In the genomic region with DNA sequence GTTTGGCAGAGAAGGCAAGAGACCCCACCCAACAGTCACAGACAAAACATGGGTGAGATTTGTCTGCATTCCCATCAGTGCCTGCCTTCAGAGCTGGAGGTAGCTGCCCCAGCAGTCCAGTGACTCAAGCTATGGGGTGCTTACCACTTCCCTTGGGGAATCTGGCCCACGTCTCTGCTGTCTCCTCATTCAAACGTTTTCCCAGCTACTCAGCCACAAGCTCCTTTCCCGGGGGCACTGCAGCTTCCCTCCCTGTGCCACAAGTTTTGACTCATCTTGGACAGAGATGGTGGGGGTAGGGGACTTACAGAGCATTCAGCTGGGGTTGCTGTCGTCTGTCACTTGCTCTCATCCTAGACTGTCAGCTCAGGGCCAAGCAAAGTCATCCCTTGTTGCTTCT, we compare ENCODE assay signal across 18 cellular contexts.
A peak's percentile ranks its signal among the peaks of the same experiment; 100 is the strongest.
DNase-seq lines count a peak whose midpoint lies in the region; ATAC-seq, FAIRE-seq and TF ChIP-seq lines count a peak whose summit lies in the region.
"Had no signal": no experiment of that assay in that cellular context is flagged by ENCODE, and none has a peak within 500 bp of the region (broad histone marks: within the 10 kb centered on the region; RNA-seq: fewer than 3 reads in every experiment).

No MANE protein-coding gene starts in this region.

- H3K27ac Mint-ChIP-seq in MCF 10A (ENCODE audit: low read depth, unreplicated experiment) (no peak overlapping the region), GM23338 (no peak overlapping the region)
- no peak overlapping the region for H3K27ac Mint-ChIP-seq in activated naive CD4-positive, alpha-beta T cell treated with anti-CD3 and anti-CD28 coated beads, Interleukin-2, amount 50 U/mL, for 72 hours
- H3K27ac Mint-ChIP-seq: activated T-cell treated with anti-CD3 and anti-CD28 coated beads, Interleukin-2, amount 50 U/mL, for 24 hours; stimulated activated memory B cell treated with anti-CD40 and anti-IgM and Interleukin-4, amounts not matched to agents 10 μg/mL and 1 μg/mL and 100 μg/mL, for 72 hours had no signal

- CTCF ChIA-PET in MCF 10A (lab: Yijun Ruan, JAX): no interaction called here

- TF ChIP-seq EP300 in ovary (IDR thresholded peaks at IDR 0.05): no peak

- no peaks in the 10 kb centered on the region for H3K27me3 ChIP-seq in KMS-11 (ENCODE audit: insufficient read depth, low read depth)
- peaks cover 23% of the 10 kb centered on the region for H3K27me3 ChIP-seq in keratinocyte (ENCODE audit: control insufficient read depth, extremely low read depth, insufficient read depth, low read length)
- peaks cover 83% of the 10 kb centered on the region for H3K27me3 ChIP-seq in GM23338 (ENCODE audit: insufficient read depth)
- no peaks in the 10 kb centered on the region for H3K27me3 ChIP-seq in ovary

- H3K79me2 ChIP-seq in KMS-11 (ENCODE audit: insufficient read depth, low read depth) (peaks cover 54% of the 10 kb centered on the region), keratinocyte (ENCODE audit: control insufficient read depth, insufficient read depth, low read length) (peaks cover 17% of the 10 kb centered on the region), GM23338 (replicated peaks; ENCODE audit: insufficient read depth) (no peaks in the 10 kb centered on the region)

- H3K27ac ChIP-seq in KMS-11: peak overlapping the region; percentile 18; the same call in 1 of the 2 replicates
- no peak overlapping the region for H3K27ac ChIP-seq in keratinocyte (ENCODE audit: control insufficient read depth, insufficient read depth, low read length)
- no peak overlapping the region for H3K27ac ChIP-seq in GM23338 (ENCODE audit: low read depth)
- H3K27ac ChIP-seq in ovary: no peak overlapping the region
- H3K27ac ChIP-seq: BLaER1 treated with 17β-estradiol and CSF1 and Interleukin-3, amounts not matched to agents 10 nM and 100 nM; SJCRH30 had no signal

- H3K9ac ChIP-seq in KMS-11: no peak overlapping the region; the same call in 1 of the 2 replicates
- H3K9ac ChIP-seq in keratinocyte (ENCODE audit: control insufficient read depth, extremely low read depth, insufficient read depth, low read length): no peak overlapping the region
- H3K9ac ChIP-seq: BLaER1 treated with 17β-estradiol and CSF1 and Interleukin-3, amounts not matched to agents 10 nM and 100 nM had no signal

- H3K9me3 ChIP-seq in keratinocyte (ENCODE audit: control insufficient read depth, low read depth, low read length): no peaks in the 10 kb centered on the region
- no peaks in the 10 kb centered on the region for H3K9me3 ChIP-seq in ovary
- H3K9me3 ChIP-seq: SJCRH30 had no signal

- H4K20me1 ChIP-seq in KMS-11 (ENCODE audit: insufficient read depth) (0 out of 2 replicates have a peak, but pooled peaks cover under 1% of the 10 kb centered on the region), keratinocyte (ENCODE audit: control insufficient read depth, extremely low read depth, insufficient read depth, low read length) (no peaks in the 10 kb centered on the region), GM23338 (replicated peaks; ENCODE audit: insufficient read depth) (no peaks in the 10 kb centered on the region)

- H2AFZ ChIP-seq in KMS-11 (ENCODE audit: low read depth) (no peak overlapping the region), keratinocyte (ENCODE audit: control insufficient read depth, low read length) (no peak overlapping the region), GM23338 (no peak overlapping the region)

- TF ChIP-seq POLR2A in ovary (IDR thresholded peaks at IDR 0.05): no peak

- peaks cover 10% of the 10 kb centered on the region for H3K4me1 Mint-ChIP-seq in MCF 10A (ENCODE audit: insufficient read depth, unreplicated experiment)
- H3K4me1 Mint-ChIP-seq in GM23338: peaks cover 34% of the 10 kb centered on the region

- H3K4me1 ChIP-seq in KMS-11 (ENCODE audit: low read depth, poor library complexity, severe bottlenecking): peaks cover 25% of the 10 kb centered on the region
- peaks cover 31% of the 10 kb centered on the region for H3K4me1 ChIP-seq in keratinocyte (ENCODE audit: control insufficient read depth, extremely low read depth, insufficient read depth, low read length)
- peaks cover 26% of the 10 kb centered on the region for H3K4me1 ChIP-seq in GM23338 (ENCODE audit: insufficient read depth)
- H3K4me1 ChIP-seq in ovary (ENCODE audit: insufficient read depth): peaks cover 2% of the 10 kb centered on the region
- H3K4me1 ChIP-seq: SJCRH30 had no signal

- no peaks in the 10 kb centered on the region for H3K36me3 Mint-ChIP-seq in MCF 10A (ENCODE audit: insufficient read depth, unreplicated experiment)
- peaks cover 3% of the 10 kb centered on the region; the same call in 1 of the 3 replicates for H3K36me3 Mint-ChIP-seq in GM23338 (ENCODE audit: low read depth)
- H3K36me3 Mint-ChIP-seq in activated naive CD4-positive, alpha-beta T cell treated with anti-CD3 and anti-CD28 coated beads, Interleukin-2, amount 50 U/mL, for 72 hours: peaks cover 0 to 6% of the 10 kb centered on the region in 2 donors
- H3K36me3 Mint-ChIP-seq: stimulated activated memory B cell treated with anti-CD40 and anti-IgM and Interleukin-4, amounts not matched to agents 10 μg/mL and 1 μg/mL and 100 μg/mL, for 72 hours had no signal

- FAIRE-seq in keratinocyte (lab: Jason Lieb, UNC): peak; percentile 96
- FAIRE-seq: frontal cortex had no signal

- dilution Hi-C loops in keratinocyte (cut with MboI; ENCODE audit: extremely low pct_ligation_motif_present, low sequenced_read_pairs): no loop called here

- 57 to 65% (median 63%) methylated on average over 4 of the region's 4 CpGs for WGBS in ovary, 3 donors

- H3K9me2 ChIP-seq in GM23338 (ENCODE audit: insufficient read depth): 0 out of 2 replicates have a peak, but pooled peaks cover 4% of the 10 kb centered on the region

- H3K4me2 ChIP-seq in KMS-11: peak overlapping the region; percentile 98
- H3K4me2 ChIP-seq in keratinocyte (ENCODE audit: control insufficient read depth, extremely low read depth, insufficient read depth, low read depth, low read length): peak overlapping the region; percentile 48
- H3K4me2 ChIP-seq in GM23338: no peak overlapping the region

- no peaks in the 10 kb centered on the region for H3K9me3 Mint-ChIP-seq in MCF 10A (ENCODE audit: unreplicated experiment)
- no peaks in the 10 kb centered on the region; the same call in 2 of the 3 replicates for H3K9me3 Mint-ChIP-seq in GM23338
- no peaks in the 10 kb centered on the region for H3K9me3 Mint-ChIP-seq in activated naive CD4-positive, alpha-beta T cell treated with anti-CD3 and anti-CD28 coated beads, Interleukin-2, amount 50 U/mL, for 72 hours
- H3K9me3 Mint-ChIP-seq: activated T-cell treated with anti-CD3 and anti-CD28 coated beads, Interleukin-2, amount 50 U/mL, for 24 hours; stimulated activated memory B cell treated with anti-CD40 and anti-IgM and Interleukin-4, amounts not matched to agents 10 μg/mL and 1 μg/mL and 100 μg/mL, for 72 hours had no signal

- TF ChIP-seq CTCF in AG10803 (conservative IDR thresholded peaks at IDR 0.05; ENCODE audit: low read length): no peak
- TF ChIP-seq CTCF in KMS-11 (conservative IDR thresholded peaks at IDR 0.05; ENCODE audit: low read depth, low read length): no peak
- TF ChIP-seq CTCF in MCF 10A (IDR thresholded peaks at IDR 0.05; ENCODE audit: unreplicated experiment): no peak
- TF ChIP-seq CTCF in keratinocyte (optimal IDR thresholded peaks at IDR 0.05 in 1 of 3, IDR thresholded peaks at IDR 0.05 in 1 of 3, conservative IDR thresholded peaks at IDR 0.05 in 1 of 3; ENCODE audit: extremely low read depth in 1 of 3, insufficient read depth in 2 of 3, low read length in 3 of 3): no peak
- TF ChIP-seq CTCF in GM23338 (conservative IDR thresholded peaks at IDR 0.05; ENCODE audit: low read depth in 2 of 2): no peak
- TF ChIP-seq CTCF in ovary (IDR thresholded peaks at IDR 0.05): no peak

- no peak for ATAC-seq in GM23338
- ATAC-seq in activated naive CD4-positive, alpha-beta T cell treated with anti-CD3 and anti-CD28 coated beads, Interleukin-2, amount 50 U/mL, for 72 hours: no peak
- ATAC-seq in HG02588 (IDR thresholded peaks at IDR 0.05; ENCODE audit: unreplicated experiment): no peak
- ATAC-seq: stimulated activated memory B cell treated with anti-CD40 and anti-IgM and Interleukin-4, amounts not matched to agents 10 μg/mL and 1 μg/mL and 100 μg/mL, for 72 hours had no signal

- DNase-seq in AG10803 (ENCODE audit: low read depth) (peak; percentile 90), MCF 10A (ENCODE audit: unreplicated experiment) (peak; percentile 54), keratinocyte (ENCODE audit: low read depth, low spot score) (peak; percentile 44), GM23338 (ENCODE audit: low spot score) (no peak), ovary (no peak)
- no peak for DNase-seq in activated naive CD4-positive, alpha-beta T cell treated with anti-CD3 and anti-CD28 coated beads, Interleukin-2, amount 50 U/mL, for 72 hours (ENCODE audit: low spot score in 2 of 2)
- DNase-seq: activated CD4-positive, CD25-positive, alpha-beta regulatory T cell; activated T-cell treated with anti-CD3 and anti-CD28 coated beads, Interleukin-2, amount 50 U/mL, for 24 hours; NCI-H146; NCI-H82; occipital lobe; stimulated activated CD4-positive, alpha-beta T cell treated with anti-CD3 and anti-CD28 coated beads, Interleukin-2, amount 100 ng/mL, for 24 hours had no signal

- no peaks in the 10 kb centered on the region for H3K9me1 ChIP-seq in keratinocyte (ENCODE audit: control insufficient read depth, extremely low read depth, insufficient read depth, low read length)

- H3K27me3 Mint-ChIP-seq in MCF 10A (ENCODE audit: insufficient read depth, unreplicated experiment) (peaks cover 24% of the 10 kb centered on the region), GM23338 (ENCODE audit: insufficient read depth, low read depth, poor library complexity) (peaks cover 49% of the 10 kb centered on the region)

- no peak overlapping the region for H3K4me3 Mint-ChIP-seq in MCF 10A (ENCODE audit: unreplicated experiment)
- no peak overlapping the region; the same call in 2 of the 3 replicates for H3K4me3 Mint-ChIP-seq in GM23338
- H3K4me3 Mint-ChIP-seq: activated T-cell treated with anti-CD3 and anti-CD28 coated beads, Interleukin-2, amount 50 U/mL, for 24 hours; stimulated activated memory B cell treated with anti-CD40 and anti-IgM and Interleukin-4, amounts not matched to agents 10 μg/mL and 1 μg/mL and 100 μg/mL, for 72 hours had no signal

- H3F3A ChIP-seq in GM23338 (replicated peaks; ENCODE audit: low read depth): peaks cover 15% of the 10 kb centered on the region; the same call in 1 of the 2 replicates

- POLR2A ChIA-PET in MCF 10A (lab: Yijun Ruan, JAX): interaction anchor here (0.6 to 2.3 kb wide), 2 partner anchors 14 to 853 kb away, joined by 3 to 10 read pairs; no protein-coding TSS in a partner anchor

- H3K4me3 ChIP-seq in AG10803 (ENCODE audit: low read length) (peak overlapping the region; percentile 20; the same call in 1 of the 2 replicates), KMS-11 (IDR thresholded peaks at IDR 0.05; ENCODE audit: insufficient read depth, low read depth, low read length) (no peak overlapping the region), keratinocyte (ENCODE audit: control insufficient read depth in 2 of 3, extremely low read depth in 1 of 3, insufficient read depth in 2 of 3, low read depth in 1 of 3, low read length in 3 of 3) (no peak overlapping the region), GM23338 (no peak overlapping the region), ovary (no peak overlapping the region)
- H3K4me3 ChIP-seq: BLaER1 treated with 17β-estradiol and CSF1 and Interleukin-3, amounts not matched to agents 10 nM and 100 nM; SJCRH30 had no signal

- no TSS peak for BruUV-seq in MCF 10A (replicated peaks; lab: Mats Ljungman, UMichigan)

- intact Hi-C loops in MCF 10A (cut with micrococcal nuclease) (no loop called here), ovary (cut with DNase I) (no loop called here)

- H3K36me3 ChIP-seq in KMS-11 (ENCODE audit: insufficient read depth) (no peaks in the 10 kb centered on the region; the same call in 1 of the 2 replicates), keratinocyte (ENCODE audit: control insufficient read depth in 2 of 2, extremely low read depth in 1 of 2, insufficient read depth in 2 of 2, low read length in 2 of 2) (no peaks in the 10 kb centered on the region), GM23338 (ENCODE audit: insufficient read depth) (no peaks in the 10 kb centered on the region), ovary (no peaks in the 10 kb centered on the region)
- H3K36me3 ChIP-seq: BLaER1 treated with 17β-estradiol and CSF1 and Interleukin-3, amounts not matched to agents 10 nM and 100 nM; SJCRH30 had no signal

Comparison
In these comparisons a context has a peak if more than half of its experiments do, and no peak if none do; other contexts are left out.
1. DNase-seq: peak in AG10803 (single experiment), MCF 10A (single experiment) and keratinocyte (single experiment); none in GM23338 (single experiment), activated naive CD4-positive, alpha-beta T cell treated with anti-CD3 and anti-CD28 coated beads, Interleukin-2, amount 50 U/mL, for 72 hours (0 of 2) and ovary (0 of 5).